ENCODE assay signal across 1 cellular context in the genomic region with DNA sequence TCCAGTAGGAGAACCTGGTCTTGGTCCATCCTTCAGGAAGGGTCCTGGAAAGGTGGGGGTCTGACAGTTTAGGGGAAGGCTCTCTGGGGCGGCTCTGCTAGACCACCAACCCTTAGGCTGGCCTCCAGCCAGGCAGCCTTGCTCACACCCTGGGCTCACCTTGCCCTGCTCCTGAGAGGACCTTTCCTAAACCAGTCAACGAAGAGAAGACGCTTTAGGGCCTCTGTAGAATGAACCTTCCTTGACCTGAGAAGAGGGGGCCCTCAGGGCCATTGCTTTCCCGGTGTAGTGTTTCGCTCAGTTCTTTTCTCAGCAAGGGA.
A peak's percentile ranks its signal among the peaks of the same experiment; 100 is the strongest.
TF ChIP-seq lines count a peak whose summit lies in the region.

No MANE protein-coding gene starts in this region.

TF ChIP-seq in HepG2, 621 proteins besides CTCF, POLR2A, EP300 and RAD21 (continued from another document and continues in another):
- TF ChIP-seq, protein P1, sequence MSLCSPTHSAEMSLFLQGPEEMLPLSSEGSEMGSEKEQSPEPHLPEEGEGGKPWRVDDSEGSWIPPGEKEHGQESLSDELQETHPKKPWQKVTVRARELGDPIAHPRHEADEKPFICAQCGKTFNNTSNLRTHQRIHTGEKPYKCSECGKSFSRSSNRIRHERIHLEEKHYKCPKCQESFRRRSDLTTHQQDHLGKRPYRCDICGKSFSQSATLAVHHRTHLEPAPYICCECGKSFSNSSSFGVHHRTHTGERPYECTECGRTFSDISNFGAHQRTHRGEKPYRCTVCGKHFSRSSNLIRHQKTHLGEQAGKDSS (CRISPR knock-in tag; IDR thresholded peaks at IDR 0.05; ENCODE audit: borderline replicate concordance, low read depth): no peak
- TF ChIP-seq ZSCAN9 (CRISPR knock-in tag; IDR thresholded peaks at IDR 0.05; ENCODE audit: borderline replicate concordance) (no peak), THAP7 (CRISPR knock-in tag; IDR thresholded peaks at IDR 0.05) (peak; percentile 28; the same call in 1 of the 2 replicates), ZNF256 (CRISPR knock-in tag; conservative IDR thresholded peaks at IDR 0.05) (no peak), ARID2 (CRISPR knock-in tag; IDR thresholded peaks at IDR 0.05; ENCODE audit: borderline replicate concordance) (peak; percentile 45; the same call in 1 of the 2 replicates), ZNF777 (CRISPR knock-in tag; IDR thresholded peaks at IDR 0.05) (no peak), RFX1 (IDR thresholded peaks at IDR 0.05) (no peak), KLF15 (CRISPR knock-in tag; IDR thresholded peaks at IDR 0.05; ENCODE audit: borderline replicate concordance) (no peak), RBM39 (IDR thresholded peaks at IDR 0.05; ENCODE audit: low read depth, low read length, poor library complexity, severe bottlenecking) (no peak), IKZF1 (IDR thresholded peaks at IDR 0.05) (no peak), ZFP36 (IDR thresholded peaks at IDR 0.05; ENCODE audit: borderline replicate concordance, low read depth, low read length, partially characterized antibody) (no peak), DR1 (CRISPR knock-in tag; IDR thresholded peaks at IDR 0.05) (no peak), YEATS4 (CRISPR knock-in tag; IDR thresholded peaks at IDR 0.05; ENCODE audit: borderline replicate concordance) (no peak), ZBTB3 (CRISPR knock-in tag; IDR thresholded peaks at IDR 0.05; ENCODE audit: borderline replicate concordance, low read depth) (no peak), REPIN1 (CRISPR knock-in tag; IDR thresholded peaks at IDR 0.05; ENCODE audit: borderline replicate concordance, low read depth) (no peak), NFKBIZ (CRISPR knock-in tag; IDR thresholded peaks at IDR 0.05) (no peak), NPAS2 (CRISPR knock-in tag; IDR thresholded peaks at IDR 0.05; ENCODE audit: borderline replicate concordance) (no peak), SOX6 (IDR thresholded peaks at IDR 0.05) (no peak), SOX6 (CRISPR knock-in tag; IDR thresholded peaks at IDR 0.05) (no peak), ZNF703 (CRISPR knock-in tag; IDR thresholded peaks at IDR 0.05; ENCODE audit: borderline replicate concordance) (no peak), RARA (CRISPR knock-in tag; IDR thresholded peaks at IDR 0.05) (no peak), ZBTB46 (CRISPR knock-in tag; IDR thresholded peaks at IDR 0.05; ENCODE audit: borderline replicate concordance) (no peak), GZF1 (CRISPR knock-in tag; IDR thresholded peaks at IDR 0.05) (0 out of 2 replicates have a peak, but pooled peaks have one; percentile 25), TARDBP (CRISPR knock-in tag; IDR thresholded peaks at IDR 0.05) (0 out of 2 replicates have a peak, but pooled peaks have one; percentile 20), ZNF407 (CRISPR knock-in tag; IDR thresholded peaks at IDR 0.05; ENCODE audit: not compliant biosample characterization) (no peak), ZNF564 (CRISPR knock-in tag; IDR thresholded peaks at IDR 0.05) (no peak), EED (CRISPR knock-in tag; IDR thresholded peaks at IDR 0.05) (no peak), HOXA7 (CRISPR knock-in tag; IDR thresholded peaks at IDR 0.05) (no peak), KAT7 (CRISPR knock-in tag; IDR thresholded peaks at IDR 0.05; ENCODE audit: borderline replicate concordance) (no peak), NAIF1 (CRISPR knock-in tag; IDR thresholded peaks at IDR 0.05; ENCODE audit: borderline replicate concordance) (no peak), SRSF9 (IDR thresholded peaks at IDR 0.05; ENCODE audit: borderline replicate concordance, insufficient read depth, low read depth, low read length, poor library complexity, severe bottlenecking) (no peak), ZNF124 (CRISPR knock-in tag; IDR thresholded peaks at IDR 0.05) (0 out of 2 replicates have a peak, but pooled peaks have one; percentile 20)
- TF ChIP-seq, protein P2, sequence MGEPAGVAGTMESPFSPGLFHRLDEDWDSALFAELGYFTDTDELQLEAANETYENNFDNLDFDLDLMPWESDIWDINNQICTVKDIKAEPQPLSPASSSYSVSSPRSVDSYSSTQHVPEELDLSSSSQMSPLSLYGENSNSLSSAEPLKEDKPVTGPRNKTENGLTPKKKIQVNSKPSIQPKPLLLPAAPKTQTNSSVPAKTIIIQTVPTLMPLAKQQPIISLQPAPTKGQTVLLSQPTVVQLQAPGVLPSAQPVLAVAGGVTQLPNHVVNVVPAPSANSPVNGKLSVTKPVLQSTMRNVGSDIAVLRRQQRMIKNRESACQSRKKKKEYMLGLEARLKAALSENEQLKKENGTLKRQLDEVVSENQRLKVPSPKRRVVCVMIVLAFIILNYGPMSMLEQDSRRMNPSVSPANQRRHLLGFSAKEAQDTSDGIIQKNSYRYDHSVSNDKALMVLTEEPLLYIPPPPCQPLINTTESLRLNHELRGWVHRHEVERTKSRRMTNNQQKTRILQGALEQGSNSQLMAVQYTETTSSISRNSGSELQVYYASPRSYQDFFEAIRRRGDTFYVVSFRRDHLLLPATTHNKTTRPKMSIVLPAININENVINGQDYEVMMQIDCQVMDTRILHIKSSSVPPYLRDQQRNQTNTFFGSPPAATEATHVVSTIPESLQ (CRISPR knock-in tag; conservative IDR thresholded peaks at IDR 0.05): no peak
- TF ChIP-seq, protein P3, sequence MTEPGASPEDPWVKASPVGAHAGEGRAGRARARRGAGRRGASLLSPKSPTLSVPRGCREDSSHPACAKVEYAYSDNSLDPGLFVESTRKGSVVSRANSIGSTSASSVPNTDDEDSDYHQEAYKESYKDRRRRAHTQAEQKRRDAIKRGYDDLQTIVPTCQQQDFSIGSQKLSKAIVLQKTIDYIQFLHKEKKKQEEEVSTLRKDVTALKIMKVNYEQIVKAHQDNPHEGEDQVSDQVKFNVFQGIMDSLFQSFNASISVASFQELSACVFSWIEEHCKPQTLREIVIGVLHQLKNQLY (CRISPR knock-in tag; IDR thresholded peaks at IDR 0.05): no peak
- TF ChIP-seq, protein P4, sequence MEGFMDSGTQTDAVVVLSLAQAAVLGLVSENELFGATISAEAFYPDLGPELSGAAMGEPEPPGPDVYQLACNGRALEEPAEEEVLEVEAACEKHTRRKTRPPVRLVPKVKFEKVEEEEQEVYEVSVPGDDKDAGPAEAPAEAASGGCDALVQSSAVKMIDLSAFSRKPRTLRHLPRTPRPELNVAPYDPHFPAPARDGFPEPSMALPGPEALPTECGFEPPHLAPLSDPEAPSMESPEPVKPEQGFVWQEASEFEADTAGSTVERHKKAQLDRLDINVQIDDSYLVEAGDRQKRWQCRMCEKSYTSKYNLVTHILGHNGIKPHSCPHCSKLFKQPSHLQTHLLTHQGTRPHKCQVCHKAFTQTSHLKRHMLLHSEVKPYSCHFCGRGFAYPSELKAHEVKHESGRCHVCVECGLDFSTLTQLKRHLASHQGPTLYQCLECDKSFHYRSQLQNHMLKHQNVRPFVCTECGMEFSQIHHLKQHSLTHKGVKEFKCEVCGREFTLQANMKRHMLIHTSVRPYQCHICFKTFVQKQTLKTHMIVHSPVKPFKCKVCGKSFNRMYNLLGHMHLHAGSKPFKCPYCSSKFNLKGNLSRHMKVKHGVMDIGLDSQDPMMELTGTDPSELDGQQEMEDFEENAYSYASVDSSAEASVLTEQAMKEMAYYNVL (CRISPR knock-in tag; IDR thresholded peaks at IDR 0.05; ENCODE audit: borderline replicate concordance): peak; percentile 13; the same call in 1 of the 2 replicates
- TF ChIP-seq, protein P5, sequence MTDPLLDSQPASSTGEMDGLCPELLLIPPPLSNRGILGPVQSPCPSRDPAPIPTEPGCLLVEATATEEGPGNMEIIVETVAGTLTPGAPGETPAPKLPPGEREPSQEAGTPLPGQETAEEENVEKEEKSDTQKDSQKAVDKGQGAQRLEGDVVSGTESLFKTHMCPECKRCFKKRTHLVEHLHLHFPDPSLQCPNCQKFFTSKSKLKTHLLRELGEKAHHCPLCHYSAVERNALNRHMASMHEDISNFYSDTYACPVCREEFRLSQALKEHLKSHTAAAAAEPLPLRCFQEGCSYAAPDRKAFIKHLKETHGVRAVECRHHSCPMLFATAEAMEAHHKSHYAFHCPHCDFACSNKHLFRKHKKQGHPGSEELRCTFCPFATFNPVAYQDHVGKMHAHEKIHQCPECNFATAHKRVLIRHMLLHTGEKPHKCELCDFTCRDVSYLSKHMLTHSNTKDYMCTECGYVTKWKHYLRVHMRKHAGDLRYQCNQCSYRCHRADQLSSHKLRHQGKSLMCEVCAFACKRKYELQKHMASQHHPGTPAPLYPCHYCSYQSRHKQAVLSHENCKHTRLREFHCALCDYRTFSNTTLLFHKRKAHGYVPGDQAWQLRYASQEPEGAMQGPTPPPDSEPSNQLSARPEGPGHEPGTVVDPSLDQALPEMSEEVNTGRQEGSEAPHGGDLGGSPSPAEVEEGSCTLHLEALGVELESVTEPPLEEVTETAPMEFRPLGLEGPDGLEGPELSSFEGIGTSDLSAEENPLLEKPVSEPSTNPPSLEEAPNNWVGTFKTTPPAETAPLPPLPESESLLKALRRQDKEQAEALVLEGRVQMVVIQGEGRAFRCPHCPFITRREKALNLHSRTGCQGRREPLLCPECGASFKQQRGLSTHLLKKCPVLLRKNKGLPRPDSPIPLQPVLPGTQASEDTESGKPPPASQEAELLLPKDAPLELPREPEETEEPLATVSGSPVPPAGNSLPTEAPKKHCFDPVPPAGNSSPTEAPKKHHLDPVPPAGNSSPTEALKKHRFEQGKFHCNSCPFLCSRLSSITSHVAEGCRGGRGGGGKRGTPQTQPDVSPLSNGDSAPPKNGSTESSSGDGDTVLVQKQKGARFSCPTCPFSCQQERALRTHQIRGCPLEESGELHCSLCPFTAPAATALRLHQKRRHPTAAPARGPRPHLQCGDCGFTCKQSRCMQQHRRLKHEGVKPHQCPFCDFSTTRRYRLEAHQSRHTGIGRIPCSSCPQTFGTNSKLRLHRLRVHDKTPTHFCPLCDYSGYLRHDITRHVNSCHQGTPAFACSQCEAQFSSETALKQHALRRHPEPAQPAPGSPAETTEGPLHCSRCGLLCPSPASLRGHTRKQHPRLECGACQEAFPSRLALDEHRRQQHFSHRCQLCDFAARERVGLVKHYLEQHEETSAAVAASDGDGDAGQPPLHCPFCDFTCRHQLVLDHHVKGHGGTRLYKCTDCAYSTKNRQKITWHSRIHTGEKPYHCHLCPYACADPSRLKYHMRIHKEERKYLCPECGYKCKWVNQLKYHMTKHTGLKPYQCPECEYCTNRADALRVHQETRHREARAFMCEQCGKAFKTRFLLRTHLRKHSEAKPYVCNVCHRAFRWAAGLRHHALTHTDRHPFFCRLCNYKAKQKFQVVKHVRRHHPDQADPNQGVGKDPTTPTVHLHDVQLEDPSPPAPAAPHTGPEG (CRISPR knock-in tag; IDR thresholded peaks at IDR 0.05): no peak
